8 cellular contexts compared by ENCODE assay signal in genomic region chr11:18527512-18527911, GRCh38. TPM values are rescaled to one million over a fixed set of nuclear protein-coding genes. Genes with fewer than 3 reads are reported as not detected.
DNase-seq lines count a peak whose midpoint lies in the region; ATAC-seq and TF ChIP-seq lines count a peak whose summit lies in the region.

No MANE protein-coding gene starts in this region.

- peaks cover 0 to 4% (median 0%) of the 10 kb centered on the region in 3 donors for H3K36me3 ChIP-seq in Peyer's patch
- H3K36me3 ChIP-seq in ectodermal cell (ENCODE audit: control insufficient read depth, insufficient read depth, low read length) = no peaks in the 10 kb centered on the region

- H3K9me3 Mint-ChIP-seq in activated CD8-positive, alpha-beta memory T cell treated with anti-CD3 and anti-CD28 coated beads, Interleukin-2, amount 10 ng/mL, durations not matched to agents 7 days and 5 days (ENCODE audit: low read depth) = no peaks in the 10 kb centered on the region

- TF ChIP-seq CTCF in Peyer's patch (IDR thresholded peaks at IDR 0.05) = no peak

- H3K9me3 ChIP-seq in Peyer's patch (no peaks in the 10 kb centered on the region), ectodermal cell (ENCODE audit: control insufficient read depth, low read length) (no peaks in the 10 kb centered on the region)

- H3K27me3 ChIP-seq in Peyer's patch (no peaks in the 10 kb centered on the region), ectodermal cell (ENCODE audit: control insufficient read depth, insufficient read depth, low read length, poor library complexity, severe bottlenecking) (no peaks in the 10 kb centered on the region)

- peak overlapping the region; percentile 100 for H3K27ac Mint-ChIP-seq in activated CD8-positive, alpha-beta memory T cell treated with anti-CD3 and anti-CD28 coated beads, Interleukin-2, amount 10 ng/mL, durations not matched to agents 7 days and 5 days

- H3K4me3 ChIP-seq in Peyer's patch = peak overlapping the region; percentile 61 to 95 (median 88)
- peak overlapping the region; percentile 64 for H3K4me3 ChIP-seq in ectodermal cell (ENCODE audit: insufficient read depth, low read depth, low read length)

- CTCF ChIA-PET in activated CD8-positive, alpha-beta memory T cell treated with anti-CD3 and anti-CD28 coated beads, Interleukin-2, amount 10 ng/mL, durations not matched to agents 7 days and 5 days (lab: Charles Lee) = interaction anchor here (0.7 to 2.6 kb wide), 11 partner anchors 8 to 412 kb away, joined by 3 to 12 read pairs (median 5); partner anchors contain the start of gene SPTY2D1

- H3K27me3 Mint-ChIP-seq in activated CD8-positive, alpha-beta memory T cell treated with anti-CD3 and anti-CD28 coated beads, Interleukin-2, amount 10 ng/mL, durations not matched to agents 7 days and 5 days = peaks cover 3% of the 10 kb centered on the region

- peak overlapping the region; percentile 92 to 98 (median 96) for H3K27ac ChIP-seq in Peyer's patch
- H3K27ac ChIP-seq in ectodermal cell (ENCODE audit: insufficient read depth, low read depth, low read length, poor library complexity, severe bottlenecking) = peak overlapping the region; percentile 97

- H3K4me3 Mint-ChIP-seq in activated CD8-positive, alpha-beta memory T cell treated with anti-CD3 and anti-CD28 coated beads, Interleukin-2, amount 10 ng/mL, durations not matched to agents 7 days and 5 days = peak overlapping the region; percentile 97

- peaks cover 38% of the 10 kb centered on the region for H3K4me1 Mint-ChIP-seq in activated CD8-positive, alpha-beta memory T cell treated with anti-CD3 and anti-CD28 coated beads, Interleukin-2, amount 10 ng/mL, durations not matched to agents 7 days and 5 days

- H3K36me3 Mint-ChIP-seq in activated CD8-positive, alpha-beta memory T cell treated with anti-CD3 and anti-CD28 coated beads, Interleukin-2, amount 10 ng/mL, durations not matched to agents 7 days and 5 days = peaks cover 23% of the 10 kb centered on the region

- no peak for TF ChIP-seq POLR2A in Peyer's patch (IDR thresholded peaks at IDR 0.05)

- 59 to 73% methylated on average over 4 to 5 of the region's 5 CpGs for WGBS in ectodermal cell, 2 experiments

- H3K4me1 ChIP-seq in Peyer's patch (peaks cover 0 to 14% (median 2%) of the 10 kb centered on the region in 4 donors), ectodermal cell (ENCODE audit: control insufficient read depth, insufficient read depth, low read length) (no peaks in the 10 kb centered on the region)

- DNase-seq in activated CD8-positive, alpha-beta memory T cell treated with anti-CD3 and anti-CD28 coated beads, Interleukin-2, amount 10 ng/mL, durations not matched to agents 7 days and 5 days = no peak
- DNase-seq in activated CD8-positive, alpha-beta memory T cell treated with anti-CD3 and anti-CD28 coated beads, Interleukin-2, amount 50 U/mL, for 4 hours = no peak
- DNase-seq in Peyer's patch (no peak), myocyte (ENCODE audit: low read depth) (peak; percentile 5), anterior cingulate cortex (lab: John Stamatoyannopoulos, UW) (no peak)

- ATAC-seq in activated CD8-positive, alpha-beta memory T cell treated with anti-CD3 and anti-CD28 coated beads, Interleukin-2, amount 10 ng/mL, durations not matched to agents 7 days and 5 days = no peak
- ATAC-seq in HG03095 (IDR thresholded peaks at IDR 0.05; ENCODE audit: unreplicated experiment) (no peak), GM19328 (IDR thresholded peaks at IDR 0.05; ENCODE audit: unreplicated experiment) (no peak)

RNA-seq across cellular contexts. Expression of gene TSG101, which starts 0.8 kb away (rescaled TPM):
- 10 to 100 TPM; 30.5 to 42.2 TPM for total RNA-seq in activated CD8-positive, alpha-beta memory T cell treated with anti-CD3 and anti-CD28 coated beads, Interleukin-2, amount 10 ng/mL, durations not matched to agents 7 days and 5 days
- total RNA-seq in Peyer's patch (10 to 100 TPM; 61.8 to 73.5 (median 67.6) TPM), myocyte (169 and 185 TPM in 2 replicates)
- polyA plus RNA-seq in ectodermal cell (2013, experiment 1 of 4) = 68.8 TPM
- 61.8 TPM for polyA plus RNA-seq in ectodermal cell (2013, experiment 2 of 4)
- 75.2 TPM for polyA plus RNA-seq in ectodermal cell (2013, experiment 3 of 4)
- polyA plus RNA-seq in ectodermal cell (2013, experiment 4 of 4) = 65.6 TPM
- 92.7 TPM for polyA plus RNA-seq in myocyte (2012)
